8 cellular contexts compared by ENCODE assay signal in genomic region chr3:136195258-136196063, GRCh38. TPM values are rescaled to one million over a fixed set of nuclear protein-coding genes. Genes with fewer than 3 reads are reported as not detected.
DNase-seq lines count a peak whose midpoint lies in the region; ATAC-seq and TF ChIP-seq lines count a peak whose summit lies in the region.

No MANE protein-coding gene starts in this region.

- peak; percentile 63 for DNase-seq in G401 (ENCODE audit: low spot score)
- DNase-seq in SK-MEL-5 (ENCODE audit: low read depth, low spot score), result peak; percentile 74
- DNase-seq in anterior cingulate cortex (lab: John Stamatoyannopoulos, UW), result peak in 55 of 58 donors; percentile 13 to 94 (median 78)
- peak; percentile 65 for DNase-seq in hepatic stellate cell (ENCODE audit: low spot score)
- no peak for DNase-seq in cerebellar nuclear complex (lab: John Stamatoyannopoulos, UW)

- TF ChIP-seq EP300 in Ishikawa (IDR thresholded peaks at IDR 0.05; ENCODE audit: borderline replicate concordance), result no peak

- no peaks in the 10 kb centered on the region for H3K36me3 ChIP-seq in rectal smooth muscle tissue (ENCODE audit: control insufficient read depth, insufficient read depth, low read length)

- in situ Hi-C loops in G401 (cut with HindIII; ENCODE audit: low sequenced_read_pairs) (loop anchor here (10.0 kb wide), 1 partner anchor 61 kb away; no protein-coding TSS in a partner anchor), SK-MEL-5 (cut with HindIII; ENCODE audit: low pct_unique_long_range_greater_than_20kb, low sequenced_read_pairs) (no loop called here)

- peak overlapping the region; percentile 100 for H3K27ac ChIP-seq in rectal smooth muscle tissue (ENCODE audit: low read depth, low read length)

- no peak for TF ChIP-seq RAD21 in Ishikawa (IDR thresholded peaks at IDR 0.05; ENCODE audit: low read depth)

- H3K27me3 ChIP-seq in rectal smooth muscle tissue (ENCODE audit: control insufficient read depth, insufficient read depth, low read length), result no peaks in the 10 kb centered on the region

- ATAC-seq in GM21526 (IDR thresholded peaks at IDR 0.05; ENCODE audit: low FRiP score, unreplicated experiment), result peak; percentile 35

- H3K4me3 ChIP-seq in rectal smooth muscle tissue (ENCODE audit: low read length), result peak overlapping the region; percentile 85

- H3K4me1 ChIP-seq in rectal smooth muscle tissue (ENCODE audit: control insufficient read depth, insufficient read depth, low read length), result peaks cover 21% of the 10 kb centered on the region

- H3K9ac ChIP-seq in rectal smooth muscle tissue (ENCODE audit: low read length), result peak overlapping the region; percentile 88

TF ChIP-seq in Ishikawa, 13 proteins besides CTCF, POLR2A, EP300 and RAD21:
- TF ChIP-seq FOXM1 (IDR thresholded peaks at IDR 0.05; ENCODE audit: borderline replicate concordance, low read depth), result no peak
- TF ChIP-seq TAF1 (IDR thresholded peaks at IDR 0.05; ENCODE audit: low read depth), result peak; percentile 13; the same call in 1 of the 2 replicates
- no peak; the same call in 1 of the 2 replicates for TF ChIP-seq EGR1 (IDR thresholded peaks at IDR 0.05)
- TF ChIP-seq YY1 (IDR thresholded peaks at IDR 0.05; ENCODE audit: low read depth), result peak; percentile 77
- no peak for TF ChIP-seq REST (IDR thresholded peaks at IDR 0.05; ENCODE audit: low read depth)
- TF ChIP-seq CEBPB (IDR thresholded peaks at IDR 0.05), result no peak
- peak; percentile 8; the same call in 1 of the 2 replicates for TF ChIP-seq TCF12 (IDR thresholded peaks at IDR 0.05; ENCODE audit: low read depth)
- TF ChIP-seq USF1 (IDR thresholded peaks at IDR 0.05), result 0 out of 2 replicates have a peak, but pooled peaks have one; percentile 3
- no peak for TF ChIP-seq TEAD4 (IDR thresholded peaks at IDR 0.05)

RNA-seq across cellular contexts. Expression of gene MSL2, which starts 0.7 kb away (rescaled TPM):
- 12.0 and 31.7 TPM in 2 replicates for total RNA-seq in G401 (2014; rRNA removed; shearing (Covaris generic))
- total RNA-seq in SK-MEL-5 (2014; rRNA removed; shearing (Covaris generic)), result 13.9 and 17.2 TPM in 2 replicates
- polyA plus RNA-seq in SK-MEL-5 (2015; cell fraction: cytosol; rRNA removed), result 9.7 and 12.4 TPM in 2 replicates
- polyA plus RNA-seq in SK-MEL-5 (2015; cell fraction: nucleus; rRNA removed), result 19.1 and 37.0 TPM in 2 replicates

RNA-seq across cellular contexts. Expression of gene PCCB, which starts 54.7 kb away (rescaled TPM):
- total RNA-seq in G401 (2014; rRNA removed; shearing (Covaris generic)), result 114 and 131 TPM in 2 replicates
- total RNA-seq in SK-MEL-5 (2014; rRNA removed; shearing (Covaris generic)), result 89.0 and 94.0 TPM in 2 replicates
- polyA plus RNA-seq in SK-MEL-5 (2015; cell fraction: cytosol; rRNA removed), result 67.0 and 76.1 TPM in 2 replicates
- 24.1 and 24.7 TPM in 2 replicates for polyA plus RNA-seq in SK-MEL-5 (2015; cell fraction: nucleus; rRNA removed)

Comparison
In these comparisons a context has a peak if more than half of its experiments do, and no peak if none do; other contexts are left out.
1. DNase-seq: peak in G401 (single experiment), SK-MEL-5 (single experiment), anterior cingulate cortex (55 of 58) and hepatic stellate cell (single experiment); none in cerebellar nuclear complex (0 of 2).